11 cellular contexts compared by ENCODE assay signal in genomic region chr6:119463081-119463626, GRCh38.
DNase-seq lines count a peak whose midpoint lies in the region; ATAC-seq and TF ChIP-seq lines count a peak whose summit lies in the region.
"Had no signal": no experiment of that assay in that cellular context is flagged by ENCODE, and none has a peak within 500 bp of the region (broad histone marks: within the 10 kb centered on the region; RNA-seq: fewer than 3 reads in every experiment).

No MANE protein-coding gene starts in this region.

- H3K27ac Mint-ChIP-seq in T-helper 2 cell treated with Interferon-gamma antibody and Interleukin-4, amounts not matched to agents 5 μg/mL and 100 μg/mL, for 36 hours: peak overlapping the region; percentile 96
- no peak overlapping the region for H3K27ac Mint-ChIP-seq in naive thymus-derived CD8-positive, alpha-beta T cell

- peak; percentile 83 for ATAC-seq in GM18502 (IDR thresholded peaks at IDR 0.05; ENCODE audit: poor library complexity, unreplicated experiment)
- ATAC-seq in GM19395 (IDR thresholded peaks at IDR 0.05; ENCODE audit: unreplicated experiment): peak; percentile 78
- peak; percentile 67 for ATAC-seq in HG02973 (IDR thresholded peaks at IDR 0.05; ENCODE audit: unreplicated experiment)
- ATAC-seq in naive thymus-derived CD8-positive, alpha-beta T cell: no peak

- H3K9me3 ChIP-seq in esophagus squamous epithelium: no peaks in the 10 kb centered on the region

- no peak overlapping the region for H3K27ac ChIP-seq in esophagus squamous epithelium
- H3K27ac ChIP-seq: cardiac muscle cell, WERI-Rb-1 had no signal

- H3K36me3 ChIP-seq in esophagus squamous epithelium: no peaks in the 10 kb centered on the region
- H3K36me3 ChIP-seq: cardiac muscle cell, WERI-Rb-1 had no signal

- H3K4me1 Mint-ChIP-seq in T-helper 2 cell treated with Interferon-gamma antibody and Interleukin-4, amounts not matched to agents 5 μg/mL and 100 μg/mL, for 36 hours (ENCODE audit: low read depth): peaks cover 67% of the 10 kb centered on the region
- H3K4me1 Mint-ChIP-seq in naive thymus-derived CD8-positive, alpha-beta T cell: peaks cover 0 to 16% (median 6%) of the 10 kb centered on the region in 4 donors

- H3K9me3 Mint-ChIP-seq in T-helper 2 cell treated with Interferon-gamma antibody and Interleukin-4, amounts not matched to agents 5 μg/mL and 100 μg/mL, for 36 hours: peaks cover 48% of the 10 kb centered on the region
- H3K9me3 Mint-ChIP-seq in naive thymus-derived CD8-positive, alpha-beta T cell: peaks cover 0 to 13% (median 7%) of the 10 kb centered on the region in 9 donors

- H3K27me3 Mint-ChIP-seq in T-helper 2 cell treated with Interferon-gamma antibody and Interleukin-4, amounts not matched to agents 5 μg/mL and 100 μg/mL, for 36 hours (ENCODE audit: low read depth): no peaks in the 10 kb centered on the region
- peaks cover 0 to 5% (median 1%) of the 10 kb centered on the region in 5 donors for H3K27me3 Mint-ChIP-seq in naive thymus-derived CD8-positive, alpha-beta T cell

- intact Hi-C loops in esophagus squamous epithelium (cut with DNase I): no loop called here

- H3K4me3 ChIP-seq in esophagus squamous epithelium: no peak overlapping the region
- H3K4me3 ChIP-seq: cardiac muscle cell had no signal

- POLR2A ChIA-PET in naive thymus-derived CD8-positive, alpha-beta T cell (lab: Charles Lee): no interaction called here

- TF ChIP-seq POLR2A in esophagus squamous epithelium (IDR thresholded peaks at IDR 0.05): no peak

- 64 to 70% methylated on average over 4 of the region's 4 CpGs for WGBS in esophagus squamous epithelium, 2 donors

- H3K36me3 Mint-ChIP-seq in T-helper 2 cell treated with Interferon-gamma antibody and Interleukin-4, amounts not matched to agents 5 μg/mL and 100 μg/mL, for 36 hours (ENCODE audit: low read depth): peaks cover 53% of the 10 kb centered on the region
- peaks cover 0 to 5% (median 2%) of the 10 kb centered on the region in 3 donors for H3K36me3 Mint-ChIP-seq in naive thymus-derived CD8-positive, alpha-beta T cell

- H3K4me1 ChIP-seq in esophagus squamous epithelium: peaks cover 0 to 9% (median 0%) of the 10 kb centered on the region in 3 donors

- no peaks in the 10 kb centered on the region for H3K27me3 ChIP-seq in esophagus squamous epithelium
- H3K27me3 ChIP-seq: cardiac muscle cell had no signal

- TF ChIP-seq CTCF in esophagus squamous epithelium (IDR thresholded peaks at IDR 0.05): no peak

- peak; percentile 45 for DNase-seq in T-helper 2 cell treated with Interferon-gamma antibody and Interleukin-4, amounts not matched to agents 5 μg/mL and 100 μg/mL, for 36 hours (ENCODE audit: low spot score)
- no peak for DNase-seq in naive thymus-derived CD8-positive, alpha-beta T cell
- no peak for DNase-seq in NCI-H2107 (lab: John Stamatoyannopoulos, UW)
- DNase-seq in LoVo (ENCODE audit: low spot score): no peak
- no peak for DNase-seq in esophagus squamous epithelium (lab: John Stamatoyannopoulos, UW)
- DNase-seq: NCI-H524 treated with DMSO at 0.1 percent for 48 hours, WERI-Rb-1 had no signal

- peak overlapping the region; percentile 69 for H3K4me3 Mint-ChIP-seq in T-helper 2 cell treated with Interferon-gamma antibody and Interleukin-4, amounts not matched to agents 5 μg/mL and 100 μg/mL, for 36 hours
- H3K4me3 Mint-ChIP-seq in naive thymus-derived CD8-positive, alpha-beta T cell: no peak overlapping the region

Comparison
In these comparisons a context has a peak if more than half of its experiments do, and no peak if none do; other contexts are left out.
1. ATAC-seq: peak in GM18502 (single experiment), GM19395 (single experiment) and HG02973 (single experiment); none in naive thymus-derived CD8-positive, alpha-beta T cell (0 of 2).